8 cellular contexts compared by ENCODE assay signal in genomic region chr2:84516234-84516986, GRCh38. TPM values are rescaled to one million over a fixed set of nuclear protein-coding genes. Genes with fewer than 3 reads are reported as not detected.
DNase-seq lines count a peak whose midpoint lies in the region; ATAC-seq and TF ChIP-seq lines count a peak whose summit lies in the region.

Gene DNAH6, plus strand, starts transcription at chr2:84516498. Its CDS starts 1,329 bp downstream, at chr2:84517827.

- TF ChIP-seq POLR2A in Peyer's patch (IDR thresholded peaks at IDR 0.05), result no peak

- H3K4me1 ChIP-seq in HUES48 (ENCODE audit: control insufficient read depth, insufficient read depth, low read length) (peaks cover 4% of the 10 kb centered on the region; the same call in 1 of the 2 replicates), Peyer's patch (no peaks in the 10 kb centered on the region)

- H3K4me3 ChIP-seq in HUES48 (ENCODE audit: low read depth, low read length), result peak within 1 kb of the TSS; percentile 65
- peak within 1 kb of the TSS; percentile 26 to 55 (median 42) for H3K4me3 ChIP-seq in Peyer's patch

- H3K27ac ChIP-seq in HUES48 (ENCODE audit: low read depth, low read length) (no peak within 1 kb of the TSS), Peyer's patch (peak within 1 kb of the TSS in 1 of 4 donors; percentile 28)

- peaks cover 7 to 8% of the 10 kb centered on the region in 2 donors for H3K36me3 Mint-ChIP-seq in naive B cell

- peaks cover 3 to 15% (median 7%) of the 10 kb centered on the region in 7 donors for H3K9me3 Mint-ChIP-seq in naive B cell

- peaks cover 12 to 48% (median 39%) of the 10 kb centered on the region in 3 donors for H3K27me3 Mint-ChIP-seq in naive B cell

- H3K36me3 ChIP-seq in HUES48 (ENCODE audit: control insufficient read depth, insufficient read depth, low read length), result no peaks in the 10 kb centered on the region
- H3K36me3 ChIP-seq in Peyer's patch, result no peaks in the 10 kb centered on the region

- ATAC-seq in GM21515 (IDR thresholded peaks at IDR 0.05; ENCODE audit: unreplicated experiment) (peak; percentile 96), naive B cell (ENCODE audit: low read depth in 2 of 2) (peak; percentile 97 to 98)

- peaks cover 7 to 12% (median 11%) of the 10 kb centered on the region in 3 donors for H3K4me1 Mint-ChIP-seq in naive B cell

- DNase-seq in COR-L47 (lab: John Stamatoyannopoulos, UW) (peak; percentile 90), Peyer's patch (peak; percentile 76 to 94 (median 92)), fibroblast of peridontal ligament (ENCODE audit: extremely low read depth) (peak; percentile 96), naive B cell (peak; percentile 83)
- peak; percentile 73 for DNase-seq in activated T-helper 9 cell treated with anti-CD3 and anti-CD28 coated beads, Interleukin-2, amount 50 U/mL, for 16 hours (ENCODE audit: low read depth)
- peak; percentile 68 to 77 for DNase-seq in stimulated activated CD8-positive, alpha-beta memory T cell treated with anti-CD3 and anti-CD28 coated beads, Interleukin-7, amount 100 ng/mL, for 4 hours (ENCODE audit: low read depth in 2 of 2)

- peaks cover 6% of the 10 kb centered on the region for H3K9me3 ChIP-seq in HUES48 (ENCODE audit: control insufficient read depth, insufficient read depth, low read length)
- H3K9me3 ChIP-seq in Peyer's patch, result peaks cover 0 to 3% (median under 1%) of the 10 kb centered on the region in 4 donors

- peak within 1 kb of the TSS; percentile 83 to 97 (median 87) for H3K27ac Mint-ChIP-seq in naive B cell

- H3K27me3 ChIP-seq in HUES48 (ENCODE audit: control insufficient read depth, insufficient read depth, low read length) (peaks cover 9% of the 10 kb centered on the region; the same call in 1 of the 2 replicates), Peyer's patch (no peaks in the 10 kb centered on the region)

- no peak within 1 kb of the TSS for H3K9ac ChIP-seq in HUES48 (ENCODE audit: low read depth, low read length)

- peak within 1 kb of the TSS; percentile 66 to 89 (median 86) for H3K4me3 Mint-ChIP-seq in naive B cell

- TF ChIP-seq CTCF in Peyer's patch (IDR thresholded peaks at IDR 0.05), result no peak

RNA-seq across cellular contexts. Expression of gene DNAH6, which starts in this region (rescaled TPM):
- 1 to 10 TPM in 3 of 4 donors, under 1 TPM in 1; under 0.01 to 4.2 (median 1.3) TPM for total RNA-seq in Peyer's patch
- under 1 TPM in 4 of 6 donors, not detected in 2; 0.23 to 0.69 (median 0.60) TPM for polyA plus RNA-seq in naive B cell (ENCODE audit: low read depth in 6 of 6)

Comparison
In these comparisons a context has a peak if more than half of its experiments do, and no peak if none do; other contexts are left out.
1. Peak in DNase-seq and ATAC-seq in naive B cell; RNA of the gene not detected or under 1 TPM.